In genomic region chr7:44711528-44711927, GRCh38 we compare ENCODE assay signal across 19 cellular contexts. TPM values are rescaled to one million over a fixed set of nuclear protein-coding genes. Genes with fewer than 3 reads are reported as not detected.
A peak's percentile ranks its signal among the peaks of the same experiment; 100 is the strongest.
DNase-seq lines count a peak whose midpoint lies in the region; ATAC-seq and TF ChIP-seq lines count a peak whose summit lies in the region.
"Had no signal": no experiment of that assay in that cellular context is flagged by ENCODE, and none has a peak within 500 bp of the region (broad histone marks: within the 10 kb centered on the region; RNA-seq: fewer than 3 reads in every experiment).

No MANE protein-coding gene starts in this region.

- ATAC-seq in Right ventricle myocardium superior (ENCODE audit: poor library complexity): no peak
- ATAC-seq in gastrocnemius medialis: no peak
- ATAC-seq in GM21529 (IDR thresholded peaks at IDR 0.05; ENCODE audit: unreplicated experiment): no peak

- POLR2A ChIA-PET in HEK293T (lab: Yijun Ruan, JAX): no interaction called here
- POLR2A ChIA-PET in A673 (lab: Charles Lee; ENCODE audit: low non-redundant PET): no interaction called here

- H3K4me3 ChIP-seq in gastrocnemius medialis: no peak overlapping the region
- no peak overlapping the region for H3K4me3 ChIP-seq in A673 (ENCODE audit: low read depth, low read length, poor library complexity, severe bottlenecking)
- H3K4me3 ChIP-seq: thyroid gland had no signal

- DNase-seq in cardiac septum (ENCODE audit: low spot score) (peak; percentile 53), Right ventricle myocardium superior (no peak), HEK293T (ENCODE audit: extremely low spot score) (peak; percentile 6), epithelial cell of prostate (ENCODE audit: low read depth, low spot score) (no peak), gastrocnemius medialis (no peak), erythroblast (lab: John Stamatoyannopoulos, UW) (no peak), A673 (ENCODE audit: low spot score) (no peak)
- DNase-seq: activated CD4-positive, alpha-beta T cell treated with anti-CD3 and anti-CD28 coated beads, Interleukin-2, amount 10 ng/mL, durations not matched to agents 7 days and 5 days; activated CD8-positive, alpha-beta memory T cell treated with anti-CD3 and anti-CD28 coated beads, Interleukin-2, amount 50 U/mL, for 4 hours; activated effector memory CD4-positive, alpha-beta T cell treated with anti-CD3 and anti-CD28 coated beads, Interleukin-2, amount 50 U/mL, for 16 hours; DND-41; naive B cell; NCI-H1105 treated with DMSO at 0.1 percent for 48 hours; NCI-H524; stimulated activated CD4-positive, alpha-beta T cell treated with anti-CD3 and anti-CD28 coated beads, Interleukin-2, amount 100 ng/mL, for 24 hours; stimulated activated naive CD4-positive, alpha-beta T cell; thyroid gland had no signal

- TF ChIP-seq CTCF in gastrocnemius medialis (IDR thresholded peaks at IDR 0.05 in 4 of 5, conservative IDR thresholded peaks at IDR 0.05 in 1 of 5) (no peak), A673 (conservative IDR thresholded peaks at IDR 0.05; ENCODE audit: low read depth, low read length) (no peak)

- H3K27me3 ChIP-seq in gastrocnemius medialis: no peaks in the 10 kb centered on the region
- H3K27me3 ChIP-seq in A673 (replicated peaks; ENCODE audit: insufficient read depth, low read depth, low read length, poor library complexity): no peaks in the 10 kb centered on the region
- H3K27me3 ChIP-seq: thyroid gland had no signal

- CTCF ChIA-PET in HEK293T (lab: Yijun Ruan, JAX): no interaction called here
- CTCF ChIA-PET in A673 (lab: Charles Lee): no interaction called here

- peak overlapping the region; percentile 17 for H3K27ac ChIP-seq in epithelial cell of prostate
- H3K27ac ChIP-seq in gastrocnemius medialis: peak overlapping the region in 3 of 4 donors; percentile 22 to 44 (median 26)
- no peak overlapping the region for H3K27ac ChIP-seq in A673 (ENCODE audit: low read depth, low read length, poor library complexity, severe bottlenecking)
- H3K27ac ChIP-seq: thyroid gland, VCaP had no signal

- TF ChIP-seq POLR2A in gastrocnemius medialis (IDR thresholded peaks at IDR 0.05) (no peak), erythroblast (IDR thresholded peaks at IDR 0.05; ENCODE audit: low read length) (no peak)

- peaks cover 5 to 11% of the 10 kb centered on the region in 2 donors for H3K4me1 ChIP-seq in gastrocnemius medialis
- no peaks in the 10 kb centered on the region for H3K4me1 ChIP-seq in A673 (ENCODE audit: insufficient read depth, low read length, poor library complexity, severe bottlenecking)

- H3K36me3 ChIP-seq in gastrocnemius medialis (peaks cover 0 to 29% of the 10 kb centered on the region in 2 donors), A673 (ENCODE audit: insufficient read depth, low read length, poor library complexity, severe bottlenecking) (peaks cover 20% of the 10 kb centered on the region)

- intact Hi-C loops in cardiac septum (cut with DNase I): no loop called here
- intact Hi-C loops in Right ventricle myocardium superior (cut with DNase I): no loop called here
- intact Hi-C loops in gastrocnemius medialis (cut with DNase I; ENCODE audit: low total_unique reads): no loop called here
- intact Hi-C loops in A673 (cut with micrococcal nuclease; ENCODE audit: unreplicated experiment): no loop called here

- in situ Hi-C loops in gastrocnemius medialis (cut with MboI; ENCODE audit: low sequenced_read_pairs in 4 of 4): loop anchor here in 1 of 4 donors (25.0 kb wide), 1 partner anchor 124 kb away; the partner anchor contains the start of gene TMED4

- H3K9me3 ChIP-seq in gastrocnemius medialis: no peaks in the 10 kb centered on the region
- no peaks in the 10 kb centered on the region for H3K9me3 ChIP-seq in A673 (ENCODE audit: low read depth, low read length, poor library complexity, severe bottlenecking)
- H3K9me3 ChIP-seq: thyroid gland had no signal

- BruUV-seq in A673 (replicated peaks; lab: Mats Ljungman, UMichigan): no TSS peak

TF ChIP-seq in HEK293T, 16 proteins besides CTCF, POLR2A, EP300 and RAD21:
- TF ChIP-seq CTBP1 (IDR thresholded peaks at IDR 0.05; ENCODE audit: borderline replicate concordance): no peak
- TF ChIP-seq BHLHE40 (IDR thresholded peaks at IDR 0.05; ENCODE audit: borderline replicate concordance): no peak
- no peak for TF ChIP-seq LEF1 (IDR thresholded peaks at IDR 0.05; ENCODE audit: borderline replicate concordance)
- no peak for TF ChIP-seq SP1 (IDR thresholded peaks at IDR 0.05)
- TF ChIP-seq HDGF (IDR thresholded peaks at IDR 0.05; ENCODE audit: borderline replicate concordance): no peak
- TF ChIP-seq NFRKB (IDR thresholded peaks at IDR 0.05): no peak
- no peak for TF ChIP-seq FOXK2 (IDR thresholded peaks at IDR 0.05)
- no peak for TF ChIP-seq TARDBP (IDR thresholded peaks at IDR 0.05)
- no peak for TF ChIP-seq ZNF384 (IDR thresholded peaks at IDR 0.05)
TF ChIP-seq in HEK293T: peak in this region for 0.

RNA-seq across cellular contexts. Expression of gene ZMIZ2, which starts 37.1 kb away (rescaled TPM):
- 62.4 TPM for total RNA-seq in cardiac septum
- 54.1 TPM for total RNA-seq in Right ventricle myocardium superior
- 10 to 100 TPM; 10.7 to 19.8 (median 14.0) TPM for total RNA-seq in gastrocnemius medialis
- total RNA-seq in A673 (2021): 108 and 114 TPM in 2 replicates

Comparison
In these comparisons a context has a peak if more than half of its experiments do, and no peak if none do; other contexts are left out.
1. DNase-seq: peak in cardiac septum (single experiment) and HEK293T (single experiment); none in Right ventricle myocardium superior (single experiment), epithelial cell of prostate (single experiment), gastrocnemius medialis (0 of 2), erythroblast (0 of 2) and A673 (single experiment).